8 cellular contexts compared by ENCODE assay signal in genomic region chr11:78313181-78313788, GRCh38.
DNase-seq lines count a peak whose midpoint lies in the region; ATAC-seq and FAIRE-seq lines count a peak whose summit lies in the region.

No MANE protein-coding gene starts in this region.

- H3K27ac Mint-ChIP-seq in T-cell = no peak overlapping the region

- DNase-seq in NCI-H2107 treated with DMSO at 0.1 percent for 48 hours (lab: John Stamatoyannopoulos, UW; ENCODE audit: unreplicated experiment) (peak; percentile 25), NCI-H2107 (lab: John Stamatoyannopoulos, UW) (no peak), astrocyte of the hippocampus (ENCODE audit: low read depth, low spot score) (peak; percentile 87), left colon (peak in 1 of 2 donors; percentile 38), urothelium cell line (ENCODE audit: low spot score) (peak; percentile 48), T-cell (no peak), DMS53 treated with DMSO at 0.1 percent for 48 hours (lab: John Stamatoyannopoulos, UW; ENCODE audit: unreplicated experiment) (no peak)

- POLR2A ChIA-PET in T-cell (lab: Charles Lee) = no interaction called here

- no peaks in the 10 kb centered on the region for H3K27me3 Mint-ChIP-seq in T-cell

- peak; percentile 77 for ATAC-seq in left colon
- no peak for ATAC-seq in T-cell (replicated peaks in 1 of 4)
- ATAC-seq in HG02571 (IDR thresholded peaks at IDR 0.05; ENCODE audit: unreplicated experiment) = no peak

- no peaks in the 10 kb centered on the region for H3K36me3 Mint-ChIP-seq in T-cell

- no peak for FAIRE-seq in urothelium cell line (lab: Jason Lieb, UNC)

- no peak overlapping the region for H3K4me3 Mint-ChIP-seq in T-cell

- CTCF ChIA-PET in T-cell (lab: Charles Lee) = no interaction called here

- peaks cover 4 to 18% (median 16%) of the 10 kb centered on the region in 3 donors for H3K4me1 Mint-ChIP-seq in T-cell

- no peaks in the 10 kb centered on the region for H3K9me3 Mint-ChIP-seq in T-cell

- intact Hi-C loops in left colon (cut with DNase I, micrococcal nuclease) = no loop called here

Comparison
In these comparisons a context has a peak if more than half of its experiments do, and no peak if none do; other contexts are left out.
1. DNase-seq: peak in NCI-H2107 treated with DMSO at 0.1 percent for 48 hours (single experiment), astrocyte of the hippocampus (single experiment) and urothelium cell line (single experiment); none in NCI-H2107 (single experiment), T-cell (0 of 34) and DMS53 treated with DMSO at 0.1 percent for 48 hours (single experiment).